In genomic region chr4:131381055-131381454, GRCh38 we compare ENCODE assay signal across 17 cellular contexts.
DNase-seq lines count a peak whose midpoint lies in the region; ATAC-seq, FAIRE-seq and TF ChIP-seq lines count a peak whose summit lies in the region.
"Had no signal": no experiment of that assay in that cellular context is flagged by ENCODE, and none has a peak within 500 bp of the region (broad histone marks: within the 10 kb centered on the region; RNA-seq: fewer than 3 reads in every experiment).

No MANE protein-coding gene starts in this region.

- CTCF ChIA-PET in A549 (lab: Yijun Ruan, JAX) (no interaction called here), K562 (lab: Yijun Ruan, JAX; ENCODE audit: low intra/inter-chr PET ratio) (no interaction called here)

- H3K9me3 Mint-ChIP-seq in endothelial cell (ENCODE audit: unreplicated experiment) = no peaks in the 10 kb centered on the region

- no peaks in the 10 kb centered on the region for H3K36me3 Mint-ChIP-seq in endothelial cell (ENCODE audit: low read depth, unreplicated experiment)
- H3K36me3 Mint-ChIP-seq: CD8-positive, alpha-beta T cell had no signal

- no peak overlapping the region for H3K27ac Mint-ChIP-seq in endothelial cell (ENCODE audit: unreplicated experiment)
- H3K27ac Mint-ChIP-seq: B cell; CD8-positive, alpha-beta T cell had no signal

- H3K9ac ChIP-seq in KMS-11 (no peak overlapping the region; the same call in 1 of the 2 replicates), K562 (ENCODE audit: insufficient read depth in 1 of 2, low read depth in 2 of 2, low read length in 2 of 2) (no peak overlapping the region)
- H3K9ac ChIP-seq: BLaER1 treated with 17β-estradiol and CSF1 and Interleukin-3, amounts not matched to agents 10 nM and 100 nM; GM23248 had no signal

- TF ChIP-seq POLR2A in A549 (IDR thresholded peaks at IDR 0.05; ENCODE audit: low read length) = no peak
- no peak for TF ChIP-seq POLR2A in K562 (conservative IDR thresholded peaks at IDR 0.05)

- 48% methylated on average over 2 of the region's 2 CpGs for WGBS in A549 (ENCODE audit: missing lambda C conversion rate)
- 6% methylated on average over 2 of the region's 2 CpGs for WGBS in K562 (ENCODE audit: insufficient coverage, low coverage, missing lambda C conversion rate)
- 68 to 75% methylated on average over 2 of the region's 2 CpGs for WGBS in pancreas, 2 donors

- H3K4me3 Mint-ChIP-seq in endothelial cell (ENCODE audit: unreplicated experiment) = no peak overlapping the region
- H3K4me3 Mint-ChIP-seq: B cell; CD8-positive, alpha-beta T cell had no signal

- TF ChIP-seq CTCF in A549 (IDR thresholded peaks at IDR 0.05) (no peak), KMS-11 (conservative IDR thresholded peaks at IDR 0.05; ENCODE audit: low read depth, low read length) (no peak), K562 (IDR thresholded peaks at IDR 0.05 in 2 of 3, conservative IDR thresholded peaks at IDR 0.05 in 1 of 3; ENCODE audit: insufficient read depth in 2 of 3, low read depth in 1 of 3, low read length in 3 of 3) (no peak), pancreas (IDR thresholded peaks at IDR 0.05) (no peak), endothelial cell (IDR thresholded peaks at IDR 0.05; ENCODE audit: unreplicated experiment) (no peak), WERI-Rb-1 (IDR thresholded peaks at IDR 0.05; ENCODE audit: low read depth, low read length) (no peak)

- no peaks in the 10 kb centered on the region for H3K36me3 ChIP-seq in KMS-11 (ENCODE audit: insufficient read depth)
- H3K36me3 ChIP-seq in K562 (ENCODE audit: control insufficient read depth, insufficient read depth, low read length) = no peaks in the 10 kb centered on the region
- H3K36me3 ChIP-seq in pancreas = no peaks in the 10 kb centered on the region
- H3K36me3 ChIP-seq in WERI-Rb-1 = no peaks in the 10 kb centered on the region
- H3K36me3 ChIP-seq: BLaER1 treated with 17β-estradiol and CSF1 and Interleukin-3, amounts not matched to agents 10 nM and 100 nM; HAP-1 had no signal

- DNase-seq in A549 (ENCODE audit: low read depth in 1 of 2, low spot score in 1 of 2) = no peak
- DNase-seq in K562 (ENCODE audit: extremely low read depth in 1 of 4, low spot score in 3 of 4) = no peak
- DNase-seq in pancreas = no peak
- no peak for DNase-seq in occipital lobe (lab: John Stamatoyannopoulos, UW)
- DNase-seq in endothelial cell (ENCODE audit: low spot score) = no peak
- no peak for DNase-seq in WERI-Rb-1
- DNase-seq: 8988T; Calu3; CD8-positive, alpha-beta T cell; DMS79 treated with DMSO at 0.1 percent for 48 hours; GM23248 had no signal

- no peak for TF ChIP-seq EP300 in A549 (IDR thresholded peaks at IDR 0.05)
- no peak for TF ChIP-seq EP300 in K562 (IDR thresholded peaks at IDR 0.05; ENCODE audit: low read length)

- H3K9me1 ChIP-seq in K562 (ENCODE audit: control insufficient read depth, insufficient read depth, low read length) = no peaks in the 10 kb centered on the region

- H2AFZ ChIP-seq in KMS-11 (ENCODE audit: low read depth) (no peak overlapping the region), K562 (ENCODE audit: low read depth, low read length) (no peak overlapping the region)
- H2AFZ ChIP-seq: GM23248 had no signal

- no peak overlapping the region for H3K4me3 ChIP-seq in A549
- no peak overlapping the region for H3K4me3 ChIP-seq in KMS-11 (IDR thresholded peaks at IDR 0.05; ENCODE audit: insufficient read depth, low read depth, low read length)
- H3K4me3 ChIP-seq in K562 = no peak overlapping the region
- no peak overlapping the region for H3K4me3 ChIP-seq in pancreas
- no peak overlapping the region for H3K4me3 ChIP-seq in WERI-Rb-1 (ENCODE audit: low read depth, low read length)
- H3K4me3 ChIP-seq: BLaER1 treated with 17β-estradiol and CSF1 and Interleukin-3, amounts not matched to agents 10 nM and 100 nM; GM12878; GM23248; HAP-1 had no signal

- H4K20me1 ChIP-seq in KMS-11 (ENCODE audit: insufficient read depth) = no peaks in the 10 kb centered on the region
- no peaks in the 10 kb centered on the region for H4K20me1 ChIP-seq in K562 (replicated peaks; ENCODE audit: control insufficient read depth, insufficient read depth, low read length)
- H4K20me1 ChIP-seq: BLaER1 treated with 17β-estradiol and CSF1 and Interleukin-3, amounts not matched to agents 10 nM and 100 nM had no signal

- FAIRE-seq in A549 (lab: Jason Lieb, UNC) = no peak
- no peak for FAIRE-seq in K562 (lab: Jason Lieb, UNC)
- peak; percentile 45 for FAIRE-seq in pancreas (lab: Jason Lieb, UNC)
- FAIRE-seq: GM12878, GM19239 had no signal

- ATAC-seq in A549 = no peak
- no peak for ATAC-seq in K562
- no peak for ATAC-seq in pancreas
- ATAC-seq: CD8-positive, alpha-beta T cell; GM12878 had no signal

- H3K79me2 ChIP-seq in KMS-11 (ENCODE audit: insufficient read depth, low read depth) (0 out of 2 replicates have a peak, but pooled peaks cover 11% of the 10 kb centered on the region), K562 (ENCODE audit: control insufficient read depth, insufficient read depth, low read length) (no peaks in the 10 kb centered on the region)

- no TSS peak for BruUV-seq in K562 (replicated peaks; lab: Mats Ljungman, UMichigan)

- POLR2A ChIA-PET in A549 (lab: Yijun Ruan, JAX) = no interaction called here
- POLR2A ChIA-PET in K562 (lab: Yijun Ruan, JAX) = no interaction called here

- H3K4me1 Mint-ChIP-seq in endothelial cell (ENCODE audit: unreplicated experiment) = no peaks in the 10 kb centered on the region
- H3K4me1 Mint-ChIP-seq: B cell had no signal

- no peak overlapping the region for H3K27ac ChIP-seq in A549
- peak overlapping the region; percentile 75; the same call in 1 of the 2 replicates for H3K27ac ChIP-seq in KMS-11
- H3K27ac ChIP-seq in K562 (ENCODE audit: extremely low read depth, low read depth, low read length) = no peak overlapping the region
- no peak overlapping the region for H3K27ac ChIP-seq in pancreas
- H3K27ac ChIP-seq in WERI-Rb-1 = no peak overlapping the region
- H3K27ac ChIP-seq: BLaER1 treated with 17β-estradiol and CSF1 and Interleukin-3, amounts not matched to agents 10 nM and 100 nM; GM23248 had no signal

- in situ Hi-C loops in K562 (cut with MboI) = no loop called here

- H3K4me1 ChIP-seq in A549 = no peaks in the 10 kb centered on the region
- no peaks in the 10 kb centered on the region for H3K4me1 ChIP-seq in KMS-11 (ENCODE audit: low read depth, poor library complexity, severe bottlenecking)
- no peaks in the 10 kb centered on the region for H3K4me1 ChIP-seq in K562 (replicated peaks in 1 of 2; ENCODE audit: control insufficient read depth in 2 of 2, insufficient read depth in 2 of 2, low read length in 2 of 2)
- H3K4me1 ChIP-seq in pancreas = no peaks in the 10 kb centered on the region
- H3K4me1 ChIP-seq: BLaER1 treated with 17β-estradiol and CSF1 and Interleukin-3, amounts not matched to agents 10 nM and 100 nM; HAP-1 had no signal

- no peaks in the 10 kb centered on the region for H3K27me3 Mint-ChIP-seq in endothelial cell (ENCODE audit: unreplicated experiment)
- H3K27me3 Mint-ChIP-seq: B cell had no signal

- H3K27me3 ChIP-seq in KMS-11 (ENCODE audit: insufficient read depth, low read depth) (no peaks in the 10 kb centered on the region), K562 (ENCODE audit: control insufficient read depth in 2 of 2, insufficient read depth in 2 of 2, low read length in 2 of 2) (no peaks in the 10 kb centered on the region), pancreas (no peaks in the 10 kb centered on the region), WERI-Rb-1 (ENCODE audit: insufficient read depth, low read depth, severe bottlenecking) (no peaks in the 10 kb centered on the region)
- H3K27me3 ChIP-seq: BLaER1 treated with 17β-estradiol and CSF1 and Interleukin-3, amounts not matched to agents 10 nM and 100 nM had no signal

- H3K9me3 ChIP-seq in A549 (no peaks in the 10 kb centered on the region), K562 (replicated peaks; ENCODE audit: control insufficient read depth, insufficient read depth, low read depth, low read length) (no peaks in the 10 kb centered on the region), pancreas (no peaks in the 10 kb centered on the region), WERI-Rb-1 (ENCODE audit: severe bottlenecking) (no peaks in the 10 kb centered on the region)
- H3K9me3 ChIP-seq: HAP-1 had no signal

- TF ChIP-seq RAD21 in A549 (conservative IDR thresholded peaks at IDR 0.05 in 1 of 2, IDR thresholded peaks at IDR 0.05 in 1 of 2) (no peak), K562 (CRISPR knock-in tag; conservative IDR thresholded peaks at IDR 0.05 in 1 of 2, IDR thresholded peaks at IDR 0.05 in 1 of 2) (no peak)

- H3K4me2 ChIP-seq in A549 = no peak overlapping the region
- H3K4me2 ChIP-seq in KMS-11 = peak overlapping the region; percentile 26
- H3K4me2 ChIP-seq in K562 (ENCODE audit: insufficient read depth, low read length) = no peak overlapping the region
- H3K4me2 ChIP-seq: BLaER1 treated with 17β-estradiol and CSF1 and Interleukin-3, amounts not matched to agents 10 nM and 100 nM had no signal

- intact Hi-C loops in K562 (cut with micrococcal nuclease) = no loop called here
- intact Hi-C loops in pancreas (cut with DNase I) = no loop called here

TF ChIP-seq in A549, 52 proteins besides CTCF, POLR2A, EP300 and RAD21:
- TF ChIP-seq BCL3 (IDR thresholded peaks at IDR 0.05) (no peak), MAFK (IDR thresholded peaks at IDR 0.05; ENCODE audit: partially characterized antibody) (peak; percentile 38), BHLHE40 (IDR thresholded peaks at IDR 0.05; ENCODE audit: low read depth, low read length) (no peak)

TF ChIP-seq in K562, 482 proteins besides CTCF, POLR2A, EP300 and RAD21 (continues in another document):
- TF ChIP-seq GTF2B (IDR thresholded peaks at IDR 0.05; ENCODE audit: extremely low read depth, insufficient read length) (no peak), BRF1 (IDR thresholded peaks at IDR 0.05; ENCODE audit: borderline replicate concordance, extremely low read depth, insufficient read length) (no peak), ZNF197 (CRISPR knock-in tag; IDR thresholded peaks at IDR 0.05; ENCODE audit: low read depth) (no peak), ZNF311 (CRISPR knock-in tag; IDR thresholded peaks at IDR 0.05) (no peak), ZNF780A (CRISPR knock-in tag; IDR thresholded peaks at IDR 0.05) (no peak), POLR2B (IDR thresholded peaks at IDR 0.05; ENCODE audit: low read depth, partially characterized antibody) (no peak), KHSRP (IDR thresholded peaks at IDR 0.05) (no peak), ZNF408 (CRISPR knock-in tag; IDR thresholded peaks at IDR 0.05; ENCODE audit: low read depth) (no peak), C11orf30 (IDR thresholded peaks at IDR 0.05; ENCODE audit: low read depth) (peak; percentile 46; the same call in 1 of the 2 replicates), RBM17 (IDR thresholded peaks at IDR 0.05; ENCODE audit: borderline replicate concordance, low read depth, low read length) (no peak), MAFK (IDR thresholded peaks at IDR 0.05; ENCODE audit: low read length) (peak; percentile 45; the same call in 1 of the 2 replicates)

Comparison
In these comparisons a context has a peak if more than half of its experiments do, and no peak if none do; other contexts are left out.
1. Of the 35 proteins assayed by ChIP-seq in both K562 and A549: peak only in K562: none; only in A549: none; in both: MAFK; in neither: 34.